Comparison of ENCODE assay signal across 8 cellular contexts in the genomic region with DNA sequence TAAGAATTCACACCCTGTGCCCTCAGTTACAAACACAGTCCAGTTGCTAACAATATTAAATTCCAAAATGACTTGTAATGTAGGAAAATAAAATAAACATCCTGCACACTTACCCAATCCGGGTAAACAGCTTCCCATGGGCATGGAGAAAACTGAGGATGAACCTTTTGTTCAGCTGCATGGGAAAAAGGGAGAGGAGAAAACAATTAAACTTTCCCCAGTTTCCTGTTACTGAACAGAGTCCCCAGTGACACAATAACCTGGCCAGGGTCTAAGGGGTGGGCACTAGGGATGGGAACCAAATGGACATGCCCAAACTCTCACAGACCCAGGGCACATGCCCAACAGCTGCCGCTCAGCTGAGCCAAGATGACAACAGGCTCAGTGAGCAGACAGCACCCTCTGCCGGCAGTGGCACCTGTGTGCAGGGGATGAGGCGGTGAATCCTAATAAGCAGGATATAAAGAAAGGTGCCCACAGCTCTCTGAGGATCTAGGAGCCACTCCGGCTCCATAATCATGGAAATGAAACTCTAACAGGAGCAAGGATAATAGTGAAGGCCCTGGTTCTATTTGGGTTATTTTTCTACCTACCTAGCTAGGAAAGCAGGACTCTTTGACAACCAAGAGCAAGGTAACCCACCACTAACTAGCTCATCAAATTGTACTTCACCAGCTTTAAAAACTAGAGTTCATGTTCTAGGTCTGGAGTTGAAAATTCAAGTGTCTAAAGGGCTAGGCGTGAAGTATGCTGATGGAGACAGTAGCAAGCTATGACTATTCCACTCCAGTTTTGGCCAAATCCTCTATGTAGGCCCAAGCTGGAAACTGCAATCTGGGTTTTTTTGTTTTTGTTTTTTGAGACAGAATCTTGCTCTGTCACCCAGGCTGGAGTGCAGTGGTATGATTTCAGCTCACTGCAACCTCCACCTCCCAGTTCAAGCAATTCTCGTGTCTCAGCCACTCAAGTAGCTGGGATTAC. TPM values are rescaled to one million over a fixed set of nuclear protein-coding genes. Genes with fewer than 3 reads are reported as not detected.
DNase-seq lines count a peak whose midpoint lies in the region; ATAC-seq and TF ChIP-seq lines count a peak whose summit lies in the region.

No MANE protein-coding gene starts in this region.

- CTCF ChIA-PET in BJ (lab: Yijun Ruan, JAX): interaction anchor here (0.6 to 11.8 kb wide), 59 partner anchors 9 to 341 kb away, joined by 3 to 310 read pairs (median 6); partner anchors contain the start of genes HIC1 and TSR1

- H3K4me3 ChIP-seq in BJ (ENCODE audit: low read depth, low read length): no peak overlapping the region
- no peak overlapping the region for H3K4me3 ChIP-seq in H7 (ENCODE audit: insufficient read depth, low read depth, low read length)
- peak overlapping the region in 1 of 2 donors; percentile 24 for H3K4me3 ChIP-seq in cardiac fibroblast (replicated peaks in 1 of 2; ENCODE audit: low read depth in 2 of 2, low read length in 2 of 2)
- no peak overlapping the region for H3K4me3 ChIP-seq in kidney epithelial cell (ENCODE audit: low read depth, low read length)

- H3K27me3 ChIP-seq in BJ (ENCODE audit: control insufficient read depth, insufficient read depth, low read length) (no peaks in the 10 kb centered on the region), H7 (ENCODE audit: control insufficient read depth, insufficient read depth, low read length) (no peaks in the 10 kb centered on the region), kidney epithelial cell (ENCODE audit: control insufficient read depth, insufficient read depth, low read length) (no peaks in the 10 kb centered on the region)

- POLR2A ChIA-PET in BJ (lab: Charles Lee): interaction anchor here (0.5 to 1.3 kb wide), 4 partner anchors 38 to 189 kb away, joined by 3 to 10 read pairs (median 8); no protein-coding TSS in a partner anchor

- peak; percentile 97 for TF ChIP-seq CTCF in BJ (IDR thresholded peaks at IDR 0.05; ENCODE audit: insufficient read depth, low read depth, low read length)
- TF ChIP-seq CTCF in cardiac fibroblast (IDR thresholded peaks at IDR 0.05; ENCODE audit: low read depth, low read length): peak; percentile 99
- peak; percentile 99 for TF ChIP-seq CTCF in kidney epithelial cell (IDR thresholded peaks at IDR 0.05; ENCODE audit: insufficient read depth, low read length, poor library complexity, severe bottlenecking)

- H3K36me3 ChIP-seq in BJ (ENCODE audit: control insufficient read depth, insufficient read depth, low read length) (0 out of 2 replicates have a peak, but pooled peaks cover 1% of the 10 kb centered on the region), H7 (replicated peaks; ENCODE audit: control insufficient read depth, insufficient read depth, low read length) (no peaks in the 10 kb centered on the region; the same call in 1 of the 2 replicates), kidney epithelial cell (ENCODE audit: control insufficient read depth, insufficient read depth, low read length) (no peaks in the 10 kb centered on the region)

- DNase-seq in BJ (ENCODE audit: low read depth): peak; percentile 82
- peak; percentile 88 for DNase-seq in H7
- DNase-seq in NCI-H345 treated with DMSO at 0.1 percent for 48 hours (lab: John Stamatoyannopoulos, UW; ENCODE audit: unreplicated experiment): peak; percentile 3
- DNase-seq in activated CD4-positive, CD25-positive, alpha-beta regulatory T cell treated with anti-CD3 and anti-CD28 coated beads, Interleukin-2, amount 50 U/mL, for 72 hours: peak; percentile 82
- peak; percentile 95 to 96 for DNase-seq in cardiac fibroblast (ENCODE audit: low read depth in 2 of 2)
- DNase-seq in kidney epithelial cell (ENCODE audit: low read depth): no peak
- DNase-seq in stimulated activated CD4-positive, alpha-beta T cell treated with anti-CD3 and anti-CD28 coated beads, Interleukin-15, amount 100 ng/mL, for 48 hours (ENCODE audit: low read depth in 2 of 2): peak; percentile 73 to 81

- no peak for ATAC-seq in GM19328 (IDR thresholded peaks at IDR 0.05; ENCODE audit: unreplicated experiment)

RNA-seq across cellular contexts. Expression of gene SMG6, which starts 58.8 kb away (rescaled TPM):
- 13.8 and 29.7 TPM in 2 replicates for polyA plus RNA-seq in BJ (2011; rRNA removed)
- polyA minus RNA-seq in BJ (2011; rRNA and poly(A)+ RNA removed): 47.8 and 61.4 TPM in 2 replicates
- 18.2 and 24.3 TPM in 2 replicates for total RNA-seq in H7 (2014; rRNA removed; shearing (Covaris generic))
- total RNA-seq in kidney epithelial cell: 34.7 and 48.8 TPM in 2 replicates

RNA-seq across cellular contexts. Expression of gene SRR, which starts 58.9 kb away (rescaled TPM):
- 17.1 and 24.0 TPM in 2 replicates for polyA plus RNA-seq in BJ (2011; rRNA removed)
- 9.4 and 26.5 TPM in 2 replicates for polyA minus RNA-seq in BJ (2011; rRNA and poly(A)+ RNA removed)
- total RNA-seq in H7 (2014; rRNA removed; shearing (Covaris generic)): 7.6 and 9.6 TPM in 2 replicates
- total RNA-seq in kidney epithelial cell: 10.7 and 24.4 TPM in 2 replicates
